9 cellular contexts compared by ENCODE assay signal in the genomic region with DNA sequence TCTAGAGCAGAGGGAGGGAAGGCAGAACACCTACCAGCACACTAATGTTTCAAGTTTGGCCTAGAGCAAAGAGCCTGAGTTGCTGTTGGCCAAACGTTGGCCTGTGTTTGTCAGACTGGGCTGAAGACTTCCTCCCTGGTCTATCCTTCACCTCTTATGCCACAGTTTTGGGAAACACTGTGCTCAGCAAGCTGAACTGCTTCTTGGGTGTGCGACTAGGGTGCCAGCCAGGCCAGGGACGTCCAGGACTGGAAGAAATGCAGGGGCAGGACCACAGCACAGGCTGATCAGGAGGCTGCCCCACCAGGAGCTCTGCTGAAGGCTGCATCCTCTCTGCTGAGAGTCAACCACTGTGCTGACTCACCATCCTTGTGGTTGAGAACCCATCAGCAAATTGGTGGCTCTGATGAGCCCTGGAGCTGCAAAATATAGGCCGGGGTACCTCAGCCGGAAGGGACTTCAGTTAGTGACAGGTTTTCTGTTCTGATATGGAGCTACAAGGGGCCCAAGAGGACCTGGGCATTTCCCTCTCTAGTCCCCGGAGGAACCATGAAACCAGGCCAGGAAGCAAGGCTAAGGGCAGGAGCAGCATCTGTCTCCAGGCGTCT.
DNase-seq lines count a peak whose midpoint lies in the region; ATAC-seq, FAIRE-seq and TF ChIP-seq lines count a peak whose summit lies in the region.
"Had no signal": no experiment of that assay in that cellular context is flagged by ENCODE, and none has a peak within 500 bp of the region (broad histone marks: within the 10 kb centered on the region; RNA-seq: fewer than 3 reads in every experiment).

No MANE protein-coding gene starts in this region.

- FAIRE-seq in urothelium cell line (lab: Jason Lieb, UNC) = no peak

- in situ Hi-C loops in ACHN (cut with HindIII; ENCODE audit: low pct_ligation_motif_present, low pct_unique_long_range_greater_than_20kb, low sequenced_read_pairs) = no loop called here

- no peak for TF ChIP-seq CTCF in foreskin fibroblast (IDR thresholded peaks at IDR 0.05; ENCODE audit: low read depth, low read length)

- peak; percentile 65 for ATAC-seq in GM19043 (IDR thresholded peaks at IDR 0.05; ENCODE audit: low read depth, unreplicated experiment)
- peak; percentile 59 for ATAC-seq in HG03159 (IDR thresholded peaks at IDR 0.05; ENCODE audit: unreplicated experiment)

- H3K4me3 ChIP-seq in foreskin fibroblast (ENCODE audit: low read depth in 1 of 2, low read length in 2 of 2) = no peak overlapping the region
- H3K4me3 ChIP-seq: SJCRH30 had no signal

- DNase-seq in activated CD4-positive, alpha-beta T cell treated with anti-CD3 and anti-CD28 coated beads for 4 hours = peak; percentile 66 to 70
- DNase-seq in foreskin fibroblast = peak; percentile 20 to 45
- DNase-seq in urothelium cell line (ENCODE audit: low spot score) = peak; percentile 53
- DNase-seq in DMS 273 treated with DMSO at 0.1 percent for 48 hours (lab: John Stamatoyannopoulos, UW) = no peak
- DNase-seq in ACHN = no peak
- no peak for DNase-seq in caudate nucleus (lab: John Stamatoyannopoulos, UW)

- H3K27ac ChIP-seq in caudate nucleus (ENCODE audit: low read depth, low read length) = no peak overlapping the region
- H3K27ac ChIP-seq: SJCRH30 had no signal

Comparison
In these comparisons a context has a peak if more than half of its experiments do, and no peak if none do; other contexts are left out.
1. DNase-seq: peak in activated CD4-positive, alpha-beta T cell treated with anti-CD3 and anti-CD28 coated beads for 4 hours (2 of 2), foreskin fibroblast (2 of 2) and urothelium cell line (single experiment); none in DMS 273 treated with DMSO at 0.1 percent for 48 hours (single experiment), ACHN (single experiment) and caudate nucleus (0 of 61).